Comparison of ENCODE assay signal across 26 cellular contexts in the genomic region with DNA sequence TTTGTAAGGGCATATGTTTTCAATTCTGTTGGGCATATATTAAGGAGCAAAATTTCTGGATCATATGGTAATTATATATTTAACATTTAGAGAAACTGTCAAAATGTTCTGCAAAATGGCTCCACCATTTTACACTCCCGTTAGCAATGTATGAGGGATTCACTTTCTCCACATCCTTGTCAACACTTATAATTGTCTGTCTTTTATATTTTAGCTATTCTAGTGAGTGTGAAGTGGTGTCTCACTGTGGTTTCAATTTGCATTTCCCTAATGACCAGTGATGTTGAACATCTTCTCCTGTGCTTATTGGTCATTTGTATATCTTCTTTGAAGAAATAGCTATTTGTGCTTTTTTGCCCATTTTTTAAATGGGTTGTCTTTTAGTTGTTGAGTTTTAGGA.
"Had no signal": no experiment of that assay in that cellular context is flagged by ENCODE, and none has a peak within 500 bp of the region (broad histone marks: within the 10 kb centered on the region; RNA-seq: fewer than 3 reads in every experiment).

No MANE protein-coding gene starts in this region.

- DNase-seq: activated gamma-delta T cell, caudate nucleus, cerebellar nuclear complex had no signal

- H3K9me3 Mint-ChIP-seq: activated naive CD4-positive, alpha-beta T cell treated with anti-CD3 and anti-CD28 coated beads for 36 hours; activated naive CD4-positive, alpha-beta T cell treated with anti-CD3 and anti-CD28 coated beads, Interleukin-2, amount 10 ng/mL, durations not matched to agents 7 days and 5 days; activated naive CD4-positive, alpha-beta T cell treated with anti-CD3 and anti-CD28 coated beads, Interleukin-2, amount 50 U/mL, for 24 hours; activated naive CD4-positive, alpha-beta T cell treated with anti-CD3 and anti-CD28 coated beads, Interleukin-2, amount 50 U/mL, for 72 hours; activated naive CD8-positive, alpha-beta T cell treated with anti-CD3 and anti-CD28 coated beads for 36 hours; activated naive CD8-positive, alpha-beta T cell treated with anti-CD3 and anti-CD28 coated beads, Interleukin-2, amount 10 ng/mL, durations not matched to agents 7 days and 5 days; activated T-cell treated with anti-CD3 and anti-CD28 coated beads, Interleukin-2, amount 50 U/mL, for 24 hours; activated T-cell treated with anti-CD3 and anti-CD28 coated beads, Interleukin-2, amount 50 U/mL, for 4 hours; activated T-cell treated with anti-CD3 and anti-CD28 coated beads, Interleukin-2, amount 50 U/mL, for 72 hours; activated T-helper 1 cell treated with anti-CD3 and anti-CD28 coated beads, Interleukin-12 subunit alpha, Interleukin-12 subunit beta, Interleukin-2, Interleukin-4 antibody, amounts not matched to agents 30 ng/mL and 10 ng/mL and 1 ng/mL, durations not matched to agents 14 hours and 24 hours and 36 hours; activated T-helper 17 cell treated with anti-CD3 and anti-CD28 coated beads, Interleukin-2, amount 50 U/mL, for 72 hours; activated T-helper 2 cell treated with anti-CD3 and anti-CD28 coated beads, Interferon-gamma antibody, Interleukin-2, Interleukin-4, amounts not matched to agents 10 μg/mL and 5 μg/mL and 100 μg/mL, durations not matched to agents 14 hours and 24 hours and 36 hours; brain; central memory CD8-positive, alpha-beta T cell had no signal

- H3K27me3 ChIP-seq: adrenal gland, ascending aorta, body of pancreas, brain microvascular endothelial cell, breast epithelium, cardiac muscle cell had no signal

- H3K4me1 Mint-ChIP-seq: activated naive CD4-positive, alpha-beta T cell treated with anti-CD3 and anti-CD28 coated beads, Interleukin-2, amount 10 ng/mL, durations not matched to agents 7 days and 5 days; activated naive CD4-positive, alpha-beta T cell treated with anti-CD3 and anti-CD28 coated beads, Interleukin-2, amount 50 U/mL, for 24 hours; activated T-helper 17 cell treated with anti-CD3 and anti-CD28 coated beads, Interleukin-2, amount 50 U/mL, for 72 hours; brain; central memory CD8-positive, alpha-beta T cell had no signal

- ATAC-seq: body of pancreas had no signal

- H3K4me3 ChIP-seq: adrenal gland, ascending aorta, body of pancreas, breast epithelium, cardiac muscle cell had no signal

- H3K4me3 Mint-ChIP-seq: activated naive CD4-positive, alpha-beta T cell treated with anti-CD3 and anti-CD28 coated beads for 36 hours; activated naive CD4-positive, alpha-beta T cell treated with anti-CD3 and anti-CD28 coated beads, Interleukin-2, amount 10 ng/mL, durations not matched to agents 7 days and 5 days; activated naive CD4-positive, alpha-beta T cell treated with anti-CD3 and anti-CD28 coated beads, Interleukin-2, amount 50 U/mL, for 24 hours; activated naive CD8-positive, alpha-beta T cell; activated naive CD8-positive, alpha-beta T cell treated with anti-CD3 and anti-CD28 coated beads for 36 hours; activated naive CD8-positive, alpha-beta T cell treated with anti-CD3 and anti-CD28 coated beads, Interleukin-2, amount 10 ng/mL, durations not matched to agents 7 days and 5 days; activated T-cell treated with anti-CD3 and anti-CD28 coated beads, Interleukin-2, amount 50 U/mL, for 24 hours; activated T-cell treated with anti-CD3 and anti-CD28 coated beads, Interleukin-2, amount 50 U/mL, for 4 hours; activated T-cell treated with anti-CD3 and anti-CD28 coated beads, Interleukin-2, amount 50 U/mL, for 72 hours; activated T-helper 1 cell treated with anti-CD3 and anti-CD28 coated beads, Interleukin-12 subunit alpha, Interleukin-12 subunit beta, Interleukin-2, Interleukin-4 antibody, amounts not matched to agents 30 ng/mL and 10 ng/mL and 1 ng/mL, durations not matched to agents 14 hours and 24 hours and 36 hours; activated T-helper 17 cell treated with anti-CD3 and anti-CD28 coated beads, Interleukin-2, amount 50 U/mL, for 72 hours; central memory CD8-positive, alpha-beta T cell had no signal

- H3K27me3 Mint-ChIP-seq: activated naive CD4-positive, alpha-beta T cell treated with anti-CD3 and anti-CD28 coated beads, Interleukin-2, amount 50 U/mL, for 24 hours; activated T-helper 17 cell treated with anti-CD3 and anti-CD28 coated beads, Interleukin-2, amount 50 U/mL, for 72 hours had no signal

- FAIRE-seq: astrocyte, bronchial epithelial cell had no signal

- H3K27ac ChIP-seq: adrenal gland, ascending aorta, body of pancreas, brain microvascular endothelial cell, breast epithelium, cardiac muscle cell had no signal

- H3K36me3 Mint-ChIP-seq: activated naive CD4-positive, alpha-beta T cell treated with anti-CD3 and anti-CD28 coated beads, Interleukin-2, amount 10 ng/mL, durations not matched to agents 7 days and 5 days; activated naive CD4-positive, alpha-beta T cell treated with anti-CD3 and anti-CD28 coated beads, Interleukin-2, amount 50 U/mL, for 24 hours; activated naive CD4-positive, alpha-beta T cell treated with anti-CD3 and anti-CD28 coated beads, Interleukin-2, amount 50 U/mL, for 72 hours; activated naive CD8-positive, alpha-beta T cell; activated naive CD8-positive, alpha-beta T cell treated with anti-CD3 and anti-CD28 coated beads for 36 hours; activated naive CD8-positive, alpha-beta T cell treated with anti-CD3 and anti-CD28 coated beads, Interleukin-2, amount 10 ng/mL, durations not matched to agents 7 days and 5 days; brain had no signal

- H3K4me1 ChIP-seq: ascending aorta, body of pancreas, breast epithelium had no signal

- H3K9me3 ChIP-seq: adrenal gland, ascending aorta, body of pancreas, breast epithelium had no signal

- H3K27ac Mint-ChIP-seq: activated naive CD4-positive, alpha-beta T cell treated with anti-CD3 and anti-CD28 coated beads for 36 hours; activated naive CD4-positive, alpha-beta T cell treated with anti-CD3 and anti-CD28 coated beads, Interleukin-2, amount 10 ng/mL, durations not matched to agents 7 days and 5 days; activated naive CD4-positive, alpha-beta T cell treated with anti-CD3 and anti-CD28 coated beads, Interleukin-2, amount 50 U/mL, for 24 hours; activated naive CD4-positive, alpha-beta T cell treated with anti-CD3 and anti-CD28 coated beads, Interleukin-2, amount 50 U/mL, for 72 hours; activated naive CD8-positive, alpha-beta T cell; activated naive CD8-positive, alpha-beta T cell treated with anti-CD3 and anti-CD28 coated beads for 36 hours; activated naive CD8-positive, alpha-beta T cell treated with anti-CD3 and anti-CD28 coated beads, Interleukin-2, amount 10 ng/mL, durations not matched to agents 7 days and 5 days; activated T-cell treated with anti-CD3 and anti-CD28 coated beads, Interleukin-2, amount 50 U/mL, for 24 hours; activated T-cell treated with anti-CD3 and anti-CD28 coated beads, Interleukin-2, amount 50 U/mL, for 72 hours; activated T-helper 1 cell treated with anti-CD3 and anti-CD28 coated beads, Interleukin-12 subunit alpha, Interleukin-12 subunit beta, Interleukin-2, Interleukin-4 antibody, amounts not matched to agents 30 ng/mL and 10 ng/mL and 1 ng/mL, durations not matched to agents 14 hours and 24 hours and 36 hours; activated T-helper 17 cell treated with anti-CD3 and anti-CD28 coated beads, Interleukin-2, amount 50 U/mL, for 72 hours; activated T-helper 2 cell treated with anti-CD3 and anti-CD28 coated beads, Interferon-gamma antibody, Interleukin-2, Interleukin-4, amounts not matched to agents 10 μg/mL and 5 μg/mL and 100 μg/mL, durations not matched to agents 14 hours and 24 hours and 36 hours; brain had no signal

- H3K36me3 ChIP-seq: adrenal gland, ascending aorta, brain microvascular endothelial cell, breast epithelium, cardiac muscle cell had no signal
